Comparison of ENCODE assay signal across 12 cellular contexts in genomic region chr12:52155048-52155868, GRCh38. TPM values are rescaled to one million over a fixed set of nuclear protein-coding genes. Genes with fewer than 3 reads are reported as not detected.
DNase-seq lines count a peak whose midpoint lies in the region; ATAC-seq and TF ChIP-seq lines count a peak whose summit lies in the region.
"Had no signal": no experiment of that assay in that cellular context is flagged by ENCODE, and none has a peak within 500 bp of the region (broad histone marks: within the 10 kb centered on the region; RNA-seq: fewer than 3 reads in every experiment).

No MANE protein-coding gene starts in this region.

- no peak for ATAC-seq in stimulated activated naive CD8-positive, alpha-beta T cell treated with anti-CD3 and anti-CD28 coated beads, Interleukin-15, Interleukin-2, amounts not matched to agents 100 U/mL and 50 U/mL, for 24 hours

- peak overlapping the region; percentile 20 for H3K27ac ChIP-seq in CD8-positive, alpha-beta memory T cell (ENCODE audit: low read depth, low read length)
- H3K27ac ChIP-seq in HEK293 (ENCODE audit: extremely low read depth, low read depth, low read length) (no peak overlapping the region), brain microvascular endothelial cell (no peak overlapping the region)
- H3K27ac ChIP-seq: KMS-11 had no signal

- DNase-seq in CD8-positive, alpha-beta memory T cell: peak; percentile 10 to 79 (median 61)
- peak; percentile 48 for DNase-seq in brain microvascular endothelial cell
- no peak for DNase-seq in mesothelial cell of epicardium (ENCODE audit: low spot score in 2 of 2, unreplicated experiment in 2 of 2)
- no peak for DNase-seq in stimulated activated naive CD8-positive, alpha-beta T cell treated with anti-CD3 and anti-CD28 coated beads, Interleukin-15, Interleukin-2, amounts not matched to agents 100 U/mL and 50 U/mL, for 24 hours
- no peak for DNase-seq in dedifferentiated amniotic fluid mesenchymal stem cell (ENCODE audit: extremely low spot score)
- no peak for DNase-seq in NK-92 (lab: John Stamatoyannopoulos, UW; ENCODE audit: unreplicated experiment)
- DNase-seq in DMS 273 (lab: John Stamatoyannopoulos, UW; ENCODE audit: unreplicated experiment): no peak
- DNase-seq: cortex of kidney, kidney glomerular epithelial cell had no signal

- H3K27me3 Mint-ChIP-seq in CD8-positive, alpha-beta memory T cell: peaks cover 2 to 3% of the 10 kb centered on the region in 2 donors
- H3K27me3 Mint-ChIP-seq in mesothelial cell of epicardium (ENCODE audit: low read depth): no peaks in the 10 kb centered on the region

- no peaks in the 10 kb centered on the region for H3K9me3 ChIP-seq in CD8-positive, alpha-beta memory T cell (ENCODE audit: low read length)
- no peaks in the 10 kb centered on the region for H3K9me3 ChIP-seq in HEK293 (ENCODE audit: control insufficient read depth, insufficient read depth, low read depth, low read length)
- H3K9me3 ChIP-seq: right atrium auricular region had no signal

- H3K4me3 ChIP-seq in CD8-positive, alpha-beta memory T cell (ENCODE audit: low read length): no peak overlapping the region
- no peak overlapping the region for H3K4me3 ChIP-seq in HEK293 (ENCODE audit: low read depth, low read length)
- no peak overlapping the region for H3K4me3 ChIP-seq in brain microvascular endothelial cell (ENCODE audit: low read depth, low read length)
- H3K4me3 ChIP-seq: right atrium auricular region had no signal

- no peaks in the 10 kb centered on the region for H3K36me3 Mint-ChIP-seq in CD8-positive, alpha-beta memory T cell
- H3K36me3 Mint-ChIP-seq in mesothelial cell of epicardium: no peaks in the 10 kb centered on the region

- no peaks in the 10 kb centered on the region for H3K36me3 ChIP-seq in CD8-positive, alpha-beta memory T cell (ENCODE audit: insufficient read depth, low read length)
- H3K36me3 ChIP-seq in HEK293 (ENCODE audit: control insufficient read depth in 2 of 2, insufficient read depth in 1 of 2, low read length in 2 of 2): no peaks in the 10 kb centered on the region
- H3K36me3 ChIP-seq in brain microvascular endothelial cell (replicated peaks): no peaks in the 10 kb centered on the region
- H3K36me3 ChIP-seq: right atrium auricular region had no signal

- H3K4me3 Mint-ChIP-seq in CD8-positive, alpha-beta memory T cell: peak overlapping the region in 6 of 7 donors; percentile 3 to 60 (median 32)
- H3K4me3 Mint-ChIP-seq in mesothelial cell of epicardium: no peak overlapping the region

- peaks cover 0 to 2% (median 0%) of the 10 kb centered on the region in 5 donors for H3K9me3 Mint-ChIP-seq in CD8-positive, alpha-beta memory T cell
- H3K9me3 Mint-ChIP-seq in mesothelial cell of epicardium: peaks cover 4% of the 10 kb centered on the region

- in situ Hi-C loops in brain microvascular endothelial cell (cut with HindIII; ENCODE audit: low pct_ligation_motif_present, low sequenced_read_pairs): no loop called here

- POLR2A ChIA-PET in CD8-positive, alpha-beta memory T cell (lab: Charles Lee): interaction anchor here (1.2 kb wide), 1 partner anchor 172 kb away, joined by 3 read pairs; no protein-coding TSS in a partner anchor
- POLR2A ChIA-PET in HEK293 (lab: Yijun Ruan, JAX): interaction anchor here (1.0 kb wide), 1 partner anchor 8 kb away, joined by 4 read pairs; no protein-coding TSS in a partner anchor

- CTCF ChIA-PET in CD8-positive, alpha-beta memory T cell (lab: Charles Lee): interaction anchor here (0.8 to 2.8 kb wide), 5 partner anchors 22 to 729 kb away, joined by 3 to 17 read pairs (median 3); no protein-coding TSS in a partner anchor
- CTCF ChIA-PET in HEK293 (lab: Yijun Ruan, JAX): interaction anchor here (0.6 to 6.8 kb wide), 24 partner anchors 9 to 917 kb away, joined by 3 to 104 read pairs (median 5); partner anchors contain the start of gene DAZAP2

- H3K4me1 ChIP-seq in CD8-positive, alpha-beta memory T cell (ENCODE audit: insufficient read depth, low read length): peaks cover 30% of the 10 kb centered on the region
- H3K4me1 ChIP-seq in HEK293 (ENCODE audit: control insufficient read depth, insufficient read depth, low read length): no peaks in the 10 kb centered on the region

- peak overlapping the region in 7 of 8 donors; percentile 36 to 97 (median 90) for H3K27ac Mint-ChIP-seq in CD8-positive, alpha-beta memory T cell
- peak overlapping the region; percentile 21 for H3K27ac Mint-ChIP-seq in mesothelial cell of epicardium

- H3K4me1 Mint-ChIP-seq in CD8-positive, alpha-beta memory T cell: peaks cover 24 to 44% (median 31%) of the 10 kb centered on the region in 3 donors
- peaks cover 7% of the 10 kb centered on the region for H3K4me1 Mint-ChIP-seq in mesothelial cell of epicardium

- TF ChIP-seq CTCF in HEK293 (tag by site-specific recombination; IDR thresholded peaks at IDR 0.05) (no peak), brain microvascular endothelial cell (IDR thresholded peaks at IDR 0.05; ENCODE audit: low read depth, low read length, missing control alignments) (no peak), mesothelial cell of epicardium (IDR thresholded peaks at IDR 0.05; ENCODE audit: unreplicated experiment) (no peak)

- H3K27me3 ChIP-seq in CD8-positive, alpha-beta memory T cell (ENCODE audit: insufficient read depth, low read length, poor library complexity, severe bottlenecking): no peaks in the 10 kb centered on the region
- H3K27me3 ChIP-seq in brain microvascular endothelial cell (replicated peaks): no peaks in the 10 kb centered on the region
- H3K27me3 ChIP-seq: right atrium auricular region had no signal

TF ChIP-seq in HEK293, 187 proteins besides CTCF, POLR2A, EP300 and RAD21:
- TF ChIP-seq ZNF239 (tag by site-specific recombination; IDR thresholded peaks at IDR 0.05): no peak
- peak; percentile 72 for TF ChIP-seq ZSCAN4 (tag by site-specific recombination; IDR thresholded peaks at IDR 0.05)
- TF ChIP-seq KLF1 (tag by site-specific recombination; IDR thresholded peaks at IDR 0.05): peak; percentile 37; the same call in 1 of the 2 replicates

RNA-seq across cellular contexts. Expression of gene KRT80, which starts 36.6 kb away (rescaled TPM):
- total RNA-seq in CD8-positive, alpha-beta memory T cell: not detected
- not detected for polyA plus RNA-seq in CD8-positive, alpha-beta memory T cell
- 2.7 to 3.0 TPM (median 3.0 TPM) in 3 replicates for total RNA-seq in mesothelial cell of epicardium

Comparison
In these comparisons a context has a peak if more than half of its experiments do, and no peak if none do; other contexts are left out.
1. DNase-seq: peak in CD8-positive, alpha-beta memory T cell (5 of 5) and brain microvascular endothelial cell (single experiment); none in mesothelial cell of epicardium (0 of 2), stimulated activated naive CD8-positive, alpha-beta T cell treated with anti-CD3 and anti-CD28 coated beads, Interleukin-15, Interleukin-2, amounts not matched to agents 100 U/mL and 50 U/mL, for 24 hours (single experiment), dedifferentiated amniotic fluid mesenchymal stem cell (single experiment), NK-92 (single experiment) and DMS 273 (single experiment).